In genomic region chr18:63828120-63828519, GRCh38 we compare ENCODE assay signal across 28 cellular contexts. TPM values are rescaled to one million over a fixed set of nuclear protein-coding genes. Genes with fewer than 3 reads are reported as not detected.
"Had no signal": no experiment of that assay in that cellular context is flagged by ENCODE, and none has a peak within 500 bp of the region (broad histone marks: within the 10 kb centered on the region; RNA-seq: fewer than 3 reads in every experiment).

No MANE protein-coding gene starts in this region.

- H3K27ac Mint-ChIP-seq: activated CD4-positive, alpha-beta memory T cell treated with anti-CD3 and anti-CD28 coated beads, Interleukin-2, amount 10 ng/mL, durations not matched to agents 7 days and 5 days; activated CD4-positive, alpha-beta T cell treated with anti-CD3 and anti-CD28 coated beads for 36 hours; activated naive CD4-positive, alpha-beta T cell treated with anti-CD3 and anti-CD28 coated beads for 36 hours; activated naive CD8-positive, alpha-beta T cell; activated T-helper 17 cell treated with anti-CD3 and anti-CD28 coated beads, Interleukin-2, amount 50 U/mL, for 72 hours had no signal

- H3K36me3 ChIP-seq: brain microvascular endothelial cell, cardiac muscle cell, MG63 had no signal

- DNase-seq: activated CD4-positive, alpha-beta memory T cell treated with anti-CD3 and anti-CD28 coated beads, Interleukin-2, amount 10 ng/mL, durations not matched to agents 7 days and 5 days; activated CD4-positive, alpha-beta T cell treated with anti-CD3 and anti-CD28 coated beads for 36 hours; activated CD4-positive, alpha-beta T cell treated with anti-CD3 and anti-CD28 coated beads, Interleukin-2, amount 50 U/mL, for 1 hour; activated gamma-delta T cell; activated naive CD4-positive, alpha-beta T cell treated with anti-CD3 and anti-CD28 coated beads for 36 hours; activated T-cell treated with anti-CD3 and anti-CD28 coated beads for 4 hours; activated T-cell treated with anti-CD3 and anti-CD28 coated beads, Interleukin-2, amount 50 U/mL, for 48 hours; brain microvascular endothelial cell; MG63; MV-4-11; NCI-H1092 treated with DMSO at 0.1 percent for 48 hours; NCI-H1417 treated with DMSO at 0.1 percent for 48 hours; NCI-H1694; NCI-H2029; NCI-H2107; NCI-H2171 treated with DMSO at 0.1 percent for 48 hours; NCI-H226; NCI-H69; NK-92 treated with Interleukin-12 subunit alpha and Interleukin-12 subunit beta, amount 100 ng/mL, for 24 hours; PC-9; SIG-M5; T-helper 1 cell had no signal

- H3K4me2 ChIP-seq: PC-9 had no signal

- H2AFZ ChIP-seq: PC-9 had no signal

- H3K27me3 ChIP-seq: brain microvascular endothelial cell, cardiac muscle cell, MG63 had no signal

- H3K36me3 Mint-ChIP-seq: activated naive CD8-positive, alpha-beta T cell had no signal

- H3K27ac ChIP-seq: brain microvascular endothelial cell, cardiac muscle cell, PC-9, VCaP had no signal

- H3K4me3 Mint-ChIP-seq: activated CD4-positive, alpha-beta memory T cell treated with anti-CD3 and anti-CD28 coated beads, Interleukin-2, amount 10 ng/mL, durations not matched to agents 7 days and 5 days; activated CD4-positive, alpha-beta T cell treated with anti-CD3 and anti-CD28 coated beads for 36 hours; activated naive CD4-positive, alpha-beta T cell treated with anti-CD3 and anti-CD28 coated beads for 36 hours; activated naive CD8-positive, alpha-beta T cell; activated T-helper 17 cell treated with anti-CD3 and anti-CD28 coated beads, Interleukin-2, amount 50 U/mL, for 72 hours had no signal

- H3K4me3 ChIP-seq: cardiac muscle cell, MG63, PC-9 had no signal

- H3K9me3 ChIP-seq: MG63 had no signal

- H3K4me1 Mint-ChIP-seq: activated CD4-positive, alpha-beta T cell treated with anti-CD3 and anti-CD28 coated beads for 36 hours; activated T-helper 17 cell treated with anti-CD3 and anti-CD28 coated beads, Interleukin-2, amount 50 U/mL, for 72 hours had no signal

- H3K9me3 Mint-ChIP-seq: activated CD4-positive, alpha-beta memory T cell treated with anti-CD3 and anti-CD28 coated beads, Interleukin-2, amount 10 ng/mL, durations not matched to agents 7 days and 5 days; activated naive CD4-positive, alpha-beta T cell treated with anti-CD3 and anti-CD28 coated beads for 36 hours; activated T-helper 17 cell treated with anti-CD3 and anti-CD28 coated beads, Interleukin-2, amount 50 U/mL, for 72 hours had no signal

RNA-seq across cellular contexts. Expression of gene SERPINB7, which starts 52.9 kb away (rescaled TPM):
- total RNA-seq: activated CD4-positive, alpha-beta memory T cell treated with anti-CD3 and anti-CD28 coated beads, Interleukin-2, amount 10 ng/mL, durations not matched to agents 7 days and 5 days; activated CD4-positive, alpha-beta T cell treated with anti-CD3 and anti-CD28 coated beads for 36 hours; activated CD8-positive, alpha-beta memory T cell treated with anti-CD3 and anti-CD28 coated beads for 36 hours; activated naive CD4-positive, alpha-beta T cell treated with anti-CD3 and anti-CD28 coated beads for 36 hours; activated T-helper 17 cell treated with anti-CD3 and anti-CD28 coated beads, Interleukin-2, amount 50 U/mL, for 72 hours; cardiac muscle cell; T-helper 2 cell treated with Interferon-gamma antibody and Interleukin-4, amounts not matched to agents 100 ng/mL and 5 ng/mL, for 36 hours had no signal

RNA-seq across cellular contexts. Expression of gene SERPINB2, which starts 59.4 kb away (rescaled TPM):
- total RNA-seq: activated CD4-positive, alpha-beta memory T cell treated with anti-CD3 and anti-CD28 coated beads, Interleukin-2, amount 10 ng/mL, durations not matched to agents 7 days and 5 days; activated CD4-positive, alpha-beta T cell treated with anti-CD3 and anti-CD28 coated beads for 36 hours; activated CD8-positive, alpha-beta memory T cell treated with anti-CD3 and anti-CD28 coated beads for 36 hours; activated naive CD4-positive, alpha-beta T cell treated with anti-CD3 and anti-CD28 coated beads for 36 hours; activated T-helper 17 cell treated with anti-CD3 and anti-CD28 coated beads, Interleukin-2, amount 50 U/mL, for 72 hours; cardiac muscle cell; PC-9; T-helper 2 cell treated with Interferon-gamma antibody and Interleukin-4, amounts not matched to agents 100 ng/mL and 5 ng/mL, for 36 hours had no signal
- polyA plus RNA-seq: cardiac muscle cell had no signal
